22 cellular contexts compared by ENCODE assay signal in the genomic region with DNA sequence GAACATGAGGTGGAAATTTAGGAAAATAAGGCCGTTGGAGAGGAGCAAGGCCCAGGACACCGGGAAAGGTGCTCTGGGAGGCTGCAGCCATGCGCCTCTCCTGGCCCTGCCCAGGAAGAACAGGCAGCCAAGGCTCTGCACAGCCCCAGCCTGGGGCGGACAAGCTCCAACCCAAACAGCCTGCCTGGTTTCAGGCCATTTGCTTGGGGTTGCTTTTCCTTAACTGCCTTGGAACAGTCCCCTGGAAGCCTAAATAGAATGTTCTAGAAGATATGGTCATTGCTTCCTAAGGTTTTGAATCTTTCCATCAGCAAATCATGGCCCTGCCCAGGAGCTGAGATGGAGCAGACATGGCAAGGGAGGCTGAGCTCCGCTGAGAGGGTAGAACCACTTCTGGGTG. TPM values are rescaled to one million over a fixed set of nuclear protein-coding genes. Genes with fewer than 3 reads are reported as not detected.
"Had no signal": no experiment of that assay in that cellular context is flagged by ENCODE, and none has a peak within 500 bp of the region (broad histone marks: within the 10 kb centered on the region; RNA-seq: fewer than 3 reads in every experiment).

No MANE protein-coding gene starts in this region.

- DNase-seq: activated CD4-positive, alpha-beta T cell treated with anti-CD3 and anti-CD28 coated beads for 36 hours; activated CD8-positive, alpha-beta T cell treated with anti-CD3 and anti-CD28 coated beads for 36 hours; activated gamma-delta T cell; activated T-cell treated with anti-CD3 and anti-CD28 coated beads, Interleukin-2, amount 50 U/mL, for 24 hours; dorsolateral prefrontal cortex; immature natural killer cell; kidney glomerular epithelial cell; mesendoderm; naive thymus-derived CD8-positive, alpha-beta T cell; stimulated activated CD4-positive, alpha-beta T cell treated with anti-CD3 and anti-CD28 coated beads, Interleukin-12 subunit alpha, Interleukin-12 subunit beta, amount 100 ng/mL, for 4 hours; stimulated activated CD4-positive, alpha-beta T cell treated with anti-CD3 and anti-CD28 coated beads, Interleukin-1b, Interleukin-23, amount 100 ng/mL, for 48 hours; stimulated activated CD8-positive, alpha-beta memory T cell treated with anti-CD3 and anti-CD28 coated beads, Interleukin-4, amount 100 ng/mL, for 48 hours; T-cell had no signal

- H3K27ac ChIP-seq: dorsolateral prefrontal cortex, parathyroid adenoma, suprapubic skin had no signal

- H3K9me3 ChIP-seq: suprapubic skin had no signal

- H3K4me3 ChIP-seq: dorsolateral prefrontal cortex, suprapubic skin had no signal

- ATAC-seq: activated CD4-positive, alpha-beta T cell treated with anti-CD3 and anti-CD28 coated beads for 36 hours; activated CD8-positive, alpha-beta T cell treated with anti-CD3 and anti-CD28 coated beads for 36 hours; activated naive CD4-positive, alpha-beta T cell treated with anti-CD3 and anti-CD28 coated beads, Interleukin-2, amount 50 U/mL, for 72 hours; naive thymus-derived CD8-positive, alpha-beta T cell; SK-N-SH treated with all-trans-retinoic acid at 6 μM for 48 hours; T-cell; WTC11 had no signal

- H3K27me3 ChIP-seq: dorsolateral prefrontal cortex, suprapubic skin had no signal

- H3K36me3 ChIP-seq: suprapubic skin had no signal

RNA-seq across cellular contexts. Expression of gene VSTM4, which starts 11.0 kb away (rescaled TPM):
- total RNA-seq: activated naive CD4-positive, alpha-beta T cell treated with anti-CD3 and anti-CD28 coated beads, Interleukin-2, amount 50 U/mL, for 72 hours; naive thymus-derived CD8-positive, alpha-beta T cell had no signal

RNA-seq across cellular contexts. Expression of gene FAM170B, which starts 29.5 kb away (rescaled TPM):
- total RNA-seq: activated CD4-positive, alpha-beta T cell treated with anti-CD3 and anti-CD28 coated beads for 36 hours; activated CD8-positive, alpha-beta T cell treated with anti-CD3 and anti-CD28 coated beads for 36 hours; activated naive CD4-positive, alpha-beta T cell treated with anti-CD3 and anti-CD28 coated beads, Interleukin-2, amount 50 U/mL, for 72 hours; epithelial cell of proximal tubule; frontal cortex; lower leg skin; naive thymus-derived CD8-positive, alpha-beta T cell; suprapubic skin; ureter; WTC11 had no signal
